In the genomic region with DNA sequence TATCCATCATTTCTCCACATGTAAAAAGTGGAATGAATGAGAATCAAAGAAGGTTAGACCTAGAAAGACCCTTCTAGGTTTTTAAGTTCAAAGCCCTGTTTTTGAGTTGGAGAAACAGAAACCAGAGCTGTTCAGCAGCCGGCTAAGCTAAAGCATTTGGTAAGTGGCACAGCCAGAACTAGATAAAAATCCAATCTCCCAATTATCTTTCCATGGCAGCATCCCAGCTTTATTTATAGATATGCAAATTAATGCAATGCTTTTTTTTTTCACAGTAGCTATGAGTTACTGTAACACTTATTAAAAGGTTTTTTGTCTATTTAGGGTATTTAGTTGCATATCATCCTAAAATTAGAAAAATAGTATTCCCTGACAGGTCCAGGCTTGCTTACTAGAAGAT, we compare ENCODE assay signal across 21 cellular contexts.
A peak's percentile ranks its signal among the peaks of the same experiment; 100 is the strongest.
DNase-seq lines count a peak whose midpoint lies in the region; ATAC-seq and TF ChIP-seq lines count a peak whose summit lies in the region.
"Had no signal": no experiment of that assay in that cellular context is flagged by ENCODE, and none has a peak within 500 bp of the region (broad histone marks: within the 10 kb centered on the region; RNA-seq: fewer than 3 reads in every experiment).

No MANE protein-coding gene starts in this region.

- TF ChIP-seq EP300 in transverse colon (IDR thresholded peaks at IDR 0.05; ENCODE audit: low read depth), result no peak

- DNase-seq in right atrium auricular region (ENCODE audit: low spot score), result no peak
- no peak for DNase-seq in left ventricle myocardium superior
- no peak for DNase-seq in SK-N-MC (ENCODE audit: low read depth, low spot score)
- no peak for DNase-seq in esophagus squamous epithelium (lab: John Stamatoyannopoulos, UW)
- DNase-seq in transverse colon, result no peak
- DNase-seq in SKM-1 treated with dmso at 0.1 percent for 144 hours (lab: John Stamatoyannopoulos, UW; ENCODE audit: unreplicated experiment), result no peak
- no peak for DNase-seq in hippocampal formation (lab: John Stamatoyannopoulos, UW)
- no peak for DNase-seq in AML-193 (lab: John Stamatoyannopoulos, UW)
- DNase-seq: activated CD4-positive, alpha-beta T cell treated with anti-CD3 and anti-CD28 coated beads for 4 hours; CD4-positive, alpha-beta T cell; colonic mucosa; DMS79; endodermal cell; KG1; MV-4-11; NCI-H2029; PC-9; SHP77 treated with DMSO at 0.1 percent for 48 hours had no signal

- no peak overlapping the region for H3K9ac ChIP-seq in SK-N-MC (ENCODE audit: insufficient read length)
- H3K9ac ChIP-seq: parathyroid adenoma had no signal

- intact Hi-C loops in left ventricle myocardium superior (cut with micrococcal nuclease) (loop anchor here (10.0 kb wide), 1 partner anchor 54 kb away; no protein-coding TSS in a partner anchor), esophagus squamous epithelium (cut with DNase I) (no loop called here), transverse colon (cut with DNase I; ENCODE audit: low total_unique reads) (no loop called here)

- H3K4me3 ChIP-seq in right atrium auricular region (no peak overlapping the region), SK-N-MC (peak overlapping the region; percentile 1; the same call in 1 of the 2 replicates), esophagus squamous epithelium (no peak overlapping the region), transverse colon (no peak overlapping the region)
- H3K4me3 ChIP-seq: colonic mucosa, GM12878, PC-9 had no signal

- TF ChIP-seq CTCF in right atrium auricular region (IDR thresholded peaks at IDR 0.05) (no peak), esophagus squamous epithelium (IDR thresholded peaks at IDR 0.05) (no peak), transverse colon (IDR thresholded peaks at IDR 0.05) (no peak)

- H3K36me3 ChIP-seq in right atrium auricular region, result peaks cover 18% of the 10 kb centered on the region
- H3K36me3 ChIP-seq in SK-N-MC (ENCODE audit: insufficient read depth, low read length), result peaks cover 37% of the 10 kb centered on the region; the same call in 1 of the 2 replicates
- H3K36me3 ChIP-seq in esophagus squamous epithelium, result peaks cover 0 to 15% (median 0%) of the 10 kb centered on the region in 3 donors
- no peaks in the 10 kb centered on the region for H3K36me3 ChIP-seq in transverse colon
- H3K36me3 ChIP-seq: colonic mucosa had no signal

- ATAC-seq in left ventricle myocardium superior, result no peak
- ATAC-seq: GM12878, left lobe of liver had no signal

- peak overlapping the region; percentile 67 to 95 for H3K27ac ChIP-seq in right atrium auricular region
- H3K27ac ChIP-seq in SK-N-MC, result peak overlapping the region; percentile 84; the same call in 1 of the 2 replicates
- H3K27ac ChIP-seq in esophagus squamous epithelium, result peak overlapping the region; percentile 18 to 69 (median 63)
- H3K27ac ChIP-seq in transverse colon, result peak overlapping the region; percentile 13 to 68 (median 65)
- H3K27ac ChIP-seq: colonic mucosa, parathyroid adenoma, PC-9 had no signal

- TF ChIP-seq POLR2A in esophagus squamous epithelium (IDR thresholded peaks at IDR 0.05) (no peak), transverse colon (IDR thresholded peaks at IDR 0.05) (no peak)

- H3K9me3 ChIP-seq in right atrium auricular region (no peaks in the 10 kb centered on the region), SK-N-MC (ENCODE audit: low read depth, low read length) (no peaks in the 10 kb centered on the region), esophagus squamous epithelium (no peaks in the 10 kb centered on the region), transverse colon (no peaks in the 10 kb centered on the region)
- H3K9me3 ChIP-seq: colonic mucosa had no signal

- H3K4me1 ChIP-seq in right atrium auricular region (peaks cover 0 to 66% of the 10 kb centered on the region in 2 donors), esophagus squamous epithelium (peaks cover 0 to 82% (median 21%) of the 10 kb centered on the region in 3 donors), transverse colon (peaks cover 0 to 33% (median 24%) of the 10 kb centered on the region in 4 donors)
- H3K4me1 ChIP-seq: colonic mucosa, parathyroid adenoma had no signal

- WGBS in esophagus squamous epithelium, 2 donors, result 55 to 67% methylated on average over 1 of the region's 1 CpG
- 57 to 71% methylated on average over 1 of the region's 1 CpG for WGBS in transverse colon (ENCODE audit: low coverage in 1 of 2), 2 donors

- H3K27me3 ChIP-seq in right atrium auricular region (no peaks in the 10 kb centered on the region), esophagus squamous epithelium (no peaks in the 10 kb centered on the region), transverse colon (no peaks in the 10 kb centered on the region)
- H3K27me3 ChIP-seq: colonic mucosa had no signal

- in situ Hi-C loops in transverse colon (cut with MboI; ENCODE audit: low pct_ligation_motif_present in 1 of 4, low pct_unique_long_range_greater_than_20kb in 1 of 4, low sequenced_read_pairs in 3 of 4), result no loop called here
